Comparison of ENCODE assay signal across 22 cellular contexts in genomic region chr16:80303691-80304090, GRCh38.
"Had no signal": no experiment of that assay in that cellular context is flagged by ENCODE, and none has a peak within 500 bp of the region (broad histone marks: within the 10 kb centered on the region; RNA-seq: fewer than 3 reads in every experiment).

No MANE protein-coding gene starts in this region.

- H3K4me3 ChIP-seq: esophagus squamous epithelium, hepatocyte, mucosa of descending colon, pancreas, prostate gland, skin epidermis, stomach, thoracic aorta had no signal

- H2AFZ ChIP-seq: hepatocyte had no signal

- H3K27me3 ChIP-seq: esophagus squamous epithelium, foreskin keratinocyte, hepatocyte, pancreas, stomach had no signal

- ATAC-seq: foreskin keratinocyte; left lobe of liver; mucosa of descending colon; natural killer cell treated with Interleukin-12 subunit alpha and Interleukin-12 subunit beta and Interleukin-15 and Interleukin-18, amount 100 ng/mL, for 72 hours; pancreas; sciatic nerve had no signal

- H3K9me3 Mint-ChIP-seq: dendritic cell treated with granulocyte-macrophage colony-stimulating factor and Interleukin-4, amounts not matched to agents 40 ng/mL and 50 ng/mL, for 4 days; natural killer cell treated with Interleukin-12 subunit alpha and Interleukin-12 subunit beta and Interleukin-15 and Interleukin-18, amount 100 ng/mL, for 72 hours had no signal

- H3K27ac ChIP-seq: esophagus squamous epithelium, foreskin keratinocyte, hepatocyte, pancreas, prostate gland, skin epidermis, stomach, thoracic aorta had no signal

- H3K4me2 ChIP-seq: hepatocyte had no signal

- H3K36me3 Mint-ChIP-seq: natural killer cell treated with Interleukin-12 subunit alpha and Interleukin-12 subunit beta and Interleukin-15 and Interleukin-18, amount 100 ng/mL, for 72 hours had no signal

- H3K27me3 Mint-ChIP-seq: dendritic cell treated with granulocyte-macrophage colony-stimulating factor and Interleukin-4, amounts not matched to agents 40 ng/mL and 50 ng/mL, for 4 days had no signal

- H3K9me3 ChIP-seq: esophagus squamous epithelium, mucosa of descending colon, pancreas, prostate gland, stomach, thoracic aorta had no signal

- H3K36me3 ChIP-seq: esophagus squamous epithelium, pancreas, prostate gland, stomach, thoracic aorta had no signal

- H3K4me1 ChIP-seq: esophagus squamous epithelium, foreskin keratinocyte, pancreas, prostate gland had no signal

- FAIRE-seq: colon, islet of Langerhans, pancreas had no signal

- H3K27ac Mint-ChIP-seq: dendritic cell treated with granulocyte-macrophage colony-stimulating factor and Interleukin-4, amounts not matched to agents 40 ng/mL and 50 ng/mL, for 4 days; natural killer cell treated with Interleukin-12 subunit alpha and Interleukin-12 subunit beta and Interleukin-15 and Interleukin-18, amount 100 ng/mL, for 72 hours had no signal

- H3K79me2 ChIP-seq: hepatocyte had no signal

- H3K4me3 Mint-ChIP-seq: dendritic cell treated with granulocyte-macrophage colony-stimulating factor and Interleukin-4, amounts not matched to agents 40 ng/mL and 50 ng/mL, for 4 days; natural killer cell treated with Interleukin-12 subunit alpha and Interleukin-12 subunit beta and Interleukin-15 and Interleukin-18, amount 100 ng/mL, for 72 hours had no signal

- DNase-seq: cerebellar nuclear complex; esophagus squamous epithelium; foreskin keratinocyte; kidney glomerular epithelial cell; mammary epithelial cell; mucosa of descending colon; occipital lobe; pancreas; stimulated activated CD4-positive, alpha-beta T cell treated with anti-CD3 and anti-CD28 coated beads, Interleukin-2, amount 100 ng/mL, for 24 hours; stimulated activated naive CD4-positive, alpha-beta T cell; stomach; trophoblast cell had no signal
